ENCODE assay signal across 9 cellular contexts in genomic region chr17:5881849-5882248, GRCh38.
"Had no signal": no experiment of that assay in that cellular context is flagged by ENCODE, and none has a peak within 500 bp of the region (broad histone marks: within the 10 kb centered on the region; RNA-seq: fewer than 3 reads in every experiment).

No MANE protein-coding gene starts in this region.

- H3K4me3 Mint-ChIP-seq: IgD-negative memory B cell had no signal

- H3K9ac ChIP-seq: KMS-11 had no signal

- H3K4me1 Mint-ChIP-seq: IgD-negative memory B cell had no signal

- ATAC-seq: HepG2, K562 had no signal

- H3K36me3 Mint-ChIP-seq: IgD-negative memory B cell had no signal

- FAIRE-seq: HepG2, HTR-8/SVneo, K562 had no signal

- H3K4me2 ChIP-seq: KMS-11 had no signal

- H3K4me3 ChIP-seq: K562 had no signal

- H3K27ac Mint-ChIP-seq: IgD-negative memory B cell had no signal

- H3K27ac ChIP-seq: HL-60, KMS-11 had no signal

- DNase-seq: IMR-90, KBM-7, KG1 had no signal
